Comparison of ENCODE assay signal across 27 cellular contexts in the genomic region with DNA sequence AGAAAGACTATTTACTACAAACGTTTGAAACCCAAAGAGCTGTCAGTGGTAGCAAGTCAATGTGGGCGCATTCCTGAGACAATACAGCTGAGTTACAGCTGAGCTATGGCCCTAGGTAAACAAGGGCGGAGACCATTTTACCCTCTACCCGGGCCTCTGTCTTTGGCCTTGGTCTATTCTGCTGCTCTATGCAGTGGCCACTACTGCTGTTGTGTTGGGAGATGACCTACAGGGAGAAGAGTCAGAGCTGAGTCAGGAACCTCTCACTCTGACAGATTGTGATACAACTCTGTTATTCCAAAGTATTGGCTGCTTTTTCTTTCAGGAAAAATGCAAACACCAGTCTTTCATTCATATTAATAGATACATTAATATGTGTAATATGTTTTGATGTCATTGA.
DNase-seq lines count a peak whose midpoint lies in the region; ATAC-seq, FAIRE-seq and TF ChIP-seq lines count a peak whose summit lies in the region.
"Had no signal": no experiment of that assay in that cellular context is flagged by ENCODE, and none has a peak within 500 bp of the region (broad histone marks: within the 10 kb centered on the region; RNA-seq: fewer than 3 reads in every experiment).

No MANE protein-coding gene starts in this region.

- in situ Hi-C loops in brain microvascular endothelial cell (cut with HindIII; ENCODE audit: low pct_ligation_motif_present, low sequenced_read_pairs), result no loop called here

- no peak for FAIRE-seq in kidney (lab: Jason Lieb, UNC)
- FAIRE-seq: colon, urothelium cell line had no signal

- intact Hi-C loops in mucosa of descending colon (cut with DNase I, micrococcal nuclease), result no loop called here
- intact Hi-C loops in kidney (cut with DNase I), result no loop called here

- no peak overlapping the region for H3K4me3 ChIP-seq in brain microvascular endothelial cell (ENCODE audit: low read depth, low read length)
- H3K4me3 ChIP-seq in mucosa of descending colon, result no peak overlapping the region
- no peak overlapping the region for H3K4me3 ChIP-seq in kidney (ENCODE audit: low read length in 2 of 2)
- H3K4me3 ChIP-seq: body of pancreas, esophagus squamous epithelium, SJCRH30, suprapubic skin had no signal

- H3K9ac ChIP-seq in kidney (ENCODE audit: low read length in 2 of 2), result no peak overlapping the region
- H3K9ac ChIP-seq: KMS-11 had no signal

- H3K36me3 ChIP-seq in brain microvascular endothelial cell (replicated peaks) (no peaks in the 10 kb centered on the region), mucosa of descending colon (ENCODE audit: low read depth) (no peaks in the 10 kb centered on the region), kidney (ENCODE audit: control insufficient read depth in 1 of 2, insufficient read depth in 2 of 2, low read length in 2 of 2) (no peaks in the 10 kb centered on the region)
- H3K36me3 ChIP-seq: esophagus squamous epithelium, SJCRH30, suprapubic skin, WERI-Rb-1 had no signal

- H3K4me1 ChIP-seq in mucosa of descending colon (ENCODE audit: low read depth) (no peaks in the 10 kb centered on the region), kidney (ENCODE audit: control insufficient read depth in 1 of 2, insufficient read depth in 1 of 2, low read depth in 1 of 2, low read length in 2 of 2) (no peaks in the 10 kb centered on the region)
- H3K4me1 ChIP-seq: body of pancreas, SJCRH30 had no signal

- DNase-seq in AG20443 (ENCODE audit: low spot score) (peak; percentile 58), LHCN-M2 (ENCODE audit: low read depth) (peak; percentile 57), brain microvascular endothelial cell (peak; percentile 48), mucosa of descending colon (no peak), kidney (no peak), NCI-H2107 treated with DMSO at 0.1 percent for 48 hours (lab: John Stamatoyannopoulos, UW; ENCODE audit: unreplicated experiment) (no peak), NCI-H2107 (lab: John Stamatoyannopoulos, UW) (no peak)
- DNase-seq: activated CD4-positive, alpha-beta T cell treated with anti-CD3 and anti-CD28 coated beads, Interleukin-2, amount 50 U/mL, for 1 hour; activated CD8-positive, alpha-beta memory T cell treated with anti-CD3 and anti-CD28 coated beads, Interleukin-2, amount 50 U/mL, for 48 hours; activated naive CD8-positive, alpha-beta T cell treated with anti-CD3 and anti-CD28 coated beads, Interleukin-2, amount 10 ng/mL, durations not matched to agents 7 days and 5 days; body of pancreas; CD4-positive, alpha-beta T cell; effector memory CD8-positive, alpha-beta T cell; esophagus squamous epithelium; glutamatergic neuron; left colon; naive thymus-derived CD8-positive, alpha-beta T cell; NCI-H187 treated with DMSO at 0.1 percent for 48 hours; NCI-H226; SJCRH30; T-helper 2 cell; WERI-Rb-1 had no signal

- no peaks in the 10 kb centered on the region for H3K27me3 ChIP-seq in brain microvascular endothelial cell (replicated peaks)
- H3K27me3 ChIP-seq: body of pancreas, esophagus squamous epithelium, SJCRH30, suprapubic skin had no signal

- peak; percentile 22 for ATAC-seq in mucosa of descending colon
- no peak for ATAC-seq in GM18867 (IDR thresholded peaks at IDR 0.05; ENCODE audit: unreplicated experiment)
- ATAC-seq: body of pancreas; effector memory CD8-positive, alpha-beta T cell; left colon; naive thymus-derived CD8-positive, alpha-beta T cell had no signal

- TF ChIP-seq CTCF in brain microvascular endothelial cell (IDR thresholded peaks at IDR 0.05; ENCODE audit: low read depth, low read length, missing control alignments) (no peak), mucosa of descending colon (IDR thresholded peaks at IDR 0.05) (no peak), kidney (IDR thresholded peaks at IDR 0.05; ENCODE audit: borderline replicate concordance, extremely low read depth, insufficient read depth) (no peak)

- peaks cover 3% of the 10 kb centered on the region for H3K9me3 ChIP-seq in mucosa of descending colon
- no peaks in the 10 kb centered on the region for H3K9me3 ChIP-seq in kidney (ENCODE audit: control insufficient read depth in 1 of 2, low read length in 2 of 2)
- H3K9me3 ChIP-seq: body of pancreas, esophagus squamous epithelium, SJCRH30, suprapubic skin had no signal

- H3K27ac ChIP-seq in brain microvascular endothelial cell (peak overlapping the region; percentile 49), kidney (ENCODE audit: low read depth in 2 of 2, low read length in 2 of 2) (no peak overlapping the region)
- H3K27ac ChIP-seq: body of pancreas, KMS-11, SJCRH30, WERI-Rb-1 had no signal

Comparison
In these comparisons a context has a peak if more than half of its experiments do, and no peak if none do; other contexts are left out.
1. DNase-seq: peak in AG20443 (single experiment), LHCN-M2 (single experiment) and brain microvascular endothelial cell (single experiment); none in mucosa of descending colon (0 of 3), kidney (single experiment), NCI-H2107 treated with DMSO at 0.1 percent for 48 hours (single experiment) and NCI-H2107 (single experiment).